ENCODE assay signal across 33 cellular contexts in the genomic region with DNA sequence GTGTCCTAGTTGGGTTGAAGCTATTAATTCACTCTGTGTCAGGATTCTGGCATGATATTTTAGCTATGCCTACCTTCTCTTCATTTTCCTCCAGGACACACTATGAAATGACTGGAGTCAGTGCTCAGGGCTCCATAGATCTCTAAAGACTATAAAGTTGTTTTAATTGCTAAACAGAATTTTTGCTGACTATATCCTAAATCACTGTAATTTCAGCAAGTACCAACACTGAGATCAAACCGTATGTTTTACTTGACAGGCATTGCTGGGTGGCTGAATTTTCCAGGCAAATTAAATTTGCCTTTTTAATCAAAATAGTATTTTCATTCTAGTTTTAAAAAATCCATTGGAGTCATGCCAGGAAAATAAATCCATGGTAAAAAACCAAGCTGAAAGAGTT.
"Had no signal": no experiment of that assay in that cellular context is flagged by ENCODE, and none has a peak within 500 bp of the region (broad histone marks: within the 10 kb centered on the region; RNA-seq: fewer than 3 reads in every experiment).

No MANE protein-coding gene starts in this region.

- H3K27ac ChIP-seq: adrenal gland, ascending aorta, body of pancreas, brain microvascular endothelial cell, breast epithelium, cardiac muscle cell had no signal

- FAIRE-seq: astrocyte, bronchial epithelial cell had no signal

- H3K4me3 ChIP-seq: adrenal gland, ascending aorta, body of pancreas, breast epithelium, cardiac muscle cell had no signal

- H3K4me1 ChIP-seq: adrenal gland, ascending aorta, body of pancreas, breast epithelium had no signal

- H3K27me3 ChIP-seq: adrenal gland, ascending aorta, body of pancreas, brain microvascular endothelial cell, breast epithelium, cardiac muscle cell had no signal

- H3K36me3 ChIP-seq: adrenal gland, ascending aorta, brain microvascular endothelial cell, breast epithelium, cardiac muscle cell had no signal

- H3K9me3 ChIP-seq: adrenal gland, ascending aorta, body of pancreas, breast epithelium had no signal

- ATAC-seq: activated naive CD4-positive, alpha-beta T cell treated with anti-CD3 and anti-CD28 coated beads, Interleukin-2, amount 50 U/mL, for 72 hours; activated naive CD8-positive, alpha-beta T cell treated with anti-CD3 and anti-CD28 coated beads, Interleukin-2, amount 50 U/mL, for 24 hours; activated T-cell treated with anti-CD3 and anti-CD28 coated beads, Interleukin-2, amount 50 U/mL, for 4 hours; activated T-cell treated with anti-CD3 and anti-CD28 coated beads, Interleukin-2, amount 50 U/mL, for 72 hours; activated T-helper 17 cell treated with anti-CD3 and anti-CD28 coated beads, Interleukin-2, amount 50 U/mL, for 72 hours; body of pancreas had no signal

- DNase-seq: activated effector memory CD4-positive, alpha-beta T cell treated with anti-CD3 and anti-CD28 coated beads, Interleukin-2, amount 50 U/mL, for 16 hours; activated effector memory CD4-positive, alpha-beta T cell treated with Interleukin-2 at 50 U/mL for 16 hours; activated gamma-delta T cell; activated gamma-delta T cell treated with Interleukin-2 at 50 U/mL for 16 hours; activated naive CD4-positive, alpha-beta T cell; activated naive CD4-positive, alpha-beta T cell treated with anti-CD3 and anti-CD28 coated beads for 36 hours; activated naive CD4-positive, alpha-beta T cell treated with anti-CD3 and anti-CD28 coated beads, Interleukin-2, amount 10 ng/mL, durations not matched to agents 7 days and 5 days; activated naive CD4-positive, alpha-beta T cell treated with anti-CD3 and anti-CD28 coated beads, Interleukin-2, amount 50 U/mL, for 16 hours; activated naive CD4-positive, alpha-beta T cell treated with Interleukin-2 at 50 U/mL for 16 hours; activated naive CD8-positive, alpha-beta T cell treated with anti-CD3 and anti-CD28 coated beads for 36 hours; activated naive CD8-positive, alpha-beta T cell treated with anti-CD3 and anti-CD28 coated beads, Interleukin-2, amount 10 ng/mL, durations not matched to agents 7 days and 5 days; activated naive CD8-positive, alpha-beta T cell treated with anti-CD3 and anti-CD28 coated beads, Interleukin-2, amount 50 U/mL, for 24 hours; activated T-cell treated with anti-CD3 and anti-CD28 coated beads, Interleukin-2, amount 50 U/mL, for 24 hours; activated T-cell treated with anti-CD3 and anti-CD28 coated beads, Interleukin-2, amount 50 U/mL, for 4 hours; activated T-cell treated with anti-CD3 and anti-CD28 coated beads, Interleukin-2, amount 50 U/mL, for 48 hours; activated T-cell treated with anti-CD3 and anti-CD28 coated beads, Interleukin-2, amount 50 U/mL, for 72 hours; adrenal gland; amniotic stem cell; amygdala; anterior cingulate cortex; aorta; body of pancreas; brain microvascular endothelial cell; caudate nucleus; central memory CD4-positive, alpha-beta T cell; cerebellar nuclear complex had no signal
